ENCODE assay signal across 21 cellular contexts in the genomic region with DNA sequence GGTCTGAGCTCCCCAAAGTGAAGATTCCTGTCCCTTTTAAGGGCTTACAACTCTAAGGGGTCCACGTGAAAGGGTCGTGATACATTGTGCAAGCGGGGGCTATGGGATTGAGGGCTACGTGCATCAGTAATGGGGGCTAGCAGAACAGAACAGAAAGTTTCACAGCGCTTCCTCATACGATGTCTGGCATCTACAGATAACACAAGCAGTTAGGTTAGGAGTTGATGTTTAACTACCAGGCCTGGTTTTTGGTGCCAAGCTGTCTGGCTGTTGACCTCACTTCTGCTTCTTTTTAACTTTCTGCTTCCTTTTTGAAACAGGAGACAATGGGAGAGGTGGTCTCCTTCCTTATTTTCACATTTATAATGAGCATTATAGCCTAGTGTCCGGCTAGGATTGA.
"Had no signal": no experiment of that assay in that cellular context is flagged by ENCODE, and none has a peak within 500 bp of the region (broad histone marks: within the 10 kb centered on the region; RNA-seq: fewer than 3 reads in every experiment).

No MANE protein-coding gene starts in this region.

- H3K36me3 ChIP-seq: adrenal gland, esophagus muscularis mucosa, gastroesophageal sphincter, heart left ventricle, neural progenitor cell, prostate gland, suprapubic skin, transverse colon, vagina had no signal

- H3K27ac ChIP-seq: adrenal gland, esophagus muscularis mucosa, gastroesophageal sphincter, heart left ventricle, neural progenitor cell, prostate gland, skin epidermis, suprapubic skin, transverse colon, vagina, VCaP had no signal

- H3K4me1 ChIP-seq: adrenal gland, esophagus muscularis mucosa, gastroesophageal sphincter, heart left ventricle, neural progenitor cell, prostate gland, suprapubic skin, transverse colon, vagina had no signal

- H3K4me2 ChIP-seq: neural progenitor cell had no signal

- H2AFZ ChIP-seq: neural progenitor cell had no signal

- H3K9ac ChIP-seq: neural progenitor cell had no signal

- H3K27me3 ChIP-seq: adrenal gland, esophagus muscularis mucosa, gastroesophageal sphincter, heart left ventricle, neural progenitor cell, suprapubic skin, transverse colon, vagina had no signal

- FAIRE-seq: endothelial cell of umbilical vein had no signal

- H3K4me3 ChIP-seq: adrenal gland, esophagus muscularis mucosa, gastroesophageal sphincter, heart left ventricle, neural progenitor cell, prostate gland, skin epidermis, suprapubic skin, transverse colon, vagina had no signal

- DNase-seq: activated CD4-positive, CD25-positive, alpha-beta regulatory T cell treated with anti-CD3 and anti-CD28 coated beads, Interleukin-2, amount 50 U/mL, for 72 hours; activated gamma-delta T cell; adrenal gland; effector memory CD4-positive, alpha-beta T cell; heart left ventricle; kidney glomerular epithelial cell; naive B cell; right cardiac atrium; stimulated activated CD4-positive, alpha-beta T cell treated with anti-CD3 and anti-CD28 coated beads, Interleukin-2, amount 100 ng/mL, for 48 hours; stimulated activated naive CD8-positive, alpha-beta T cell treated with anti-CD3 and anti-CD28 coated beads, Interleukin-15, amount 100 ng/mL, for 72 hours; transverse colon had no signal

- H3K9me3 ChIP-seq: adrenal gland, esophagus muscularis mucosa, gastroesophageal sphincter, heart left ventricle, prostate gland, suprapubic skin, transverse colon, vagina had no signal

- ATAC-seq: activated naive CD4-positive, alpha-beta T cell treated with anti-CD3 and anti-CD28 coated beads, Interleukin-2, amount 50 U/mL, for 72 hours; gastroesophageal sphincter; heart left ventricle; right cardiac atrium; stimulated activated naive CD8-positive, alpha-beta T cell treated with anti-CD3 and anti-CD28 coated beads, Interleukin-15, amount 100 ng/mL, for 72 hours had no signal
